23 cellular contexts compared by ENCODE assay signal in the genomic region with DNA sequence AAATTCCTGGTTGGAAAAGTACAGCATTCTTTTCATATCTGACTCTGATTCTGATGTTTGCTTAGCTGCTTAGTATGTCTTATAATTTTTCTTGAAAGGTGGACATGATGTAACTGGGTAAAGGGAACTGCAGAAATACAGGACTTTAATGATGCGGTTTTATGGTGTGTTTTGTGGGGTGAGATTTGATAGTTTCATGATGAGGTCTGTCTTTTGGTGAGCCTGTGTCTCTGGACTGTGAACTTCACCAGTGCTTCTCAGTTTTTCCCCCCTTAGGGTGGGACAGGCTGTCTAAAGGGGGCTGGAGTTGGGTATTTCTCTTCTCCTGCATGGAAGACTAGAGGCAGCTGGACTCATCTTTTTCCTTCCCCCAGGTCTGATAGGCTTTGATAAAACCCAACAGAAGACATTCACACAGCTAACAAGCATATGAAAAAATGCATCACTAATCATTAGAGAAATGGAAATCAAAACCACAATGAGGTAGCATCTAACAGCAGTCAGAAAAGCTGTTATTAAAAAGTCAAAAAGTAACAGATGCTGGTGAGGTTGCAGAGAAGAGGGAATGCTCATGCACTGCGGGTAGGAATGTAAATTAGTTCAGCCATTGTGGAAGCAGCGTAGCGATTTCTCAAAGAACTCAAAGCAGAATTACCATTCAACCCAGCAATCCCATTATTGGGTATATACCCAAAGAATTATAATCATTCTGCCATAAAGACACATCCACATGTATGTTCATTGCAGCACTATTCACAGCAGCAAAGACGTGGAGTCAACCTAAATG.
DNase-seq lines count a peak whose midpoint lies in the region; ATAC-seq, FAIRE-seq and TF ChIP-seq lines count a peak whose summit lies in the region.
"Had no signal": no experiment of that assay in that cellular context is flagged by ENCODE, and none has a peak within 500 bp of the region (broad histone marks: within the 10 kb centered on the region; RNA-seq: fewer than 3 reads in every experiment).

No MANE protein-coding gene starts in this region.

- DNase-seq in A549 (ENCODE audit: low read depth in 1 of 2, low spot score in 1 of 2): no peak
- peak; percentile 64 for DNase-seq in EH (ENCODE audit: low read depth)
- peak; percentile 17 for DNase-seq in fibroblast of villous mesenchyme (ENCODE audit: low read depth)
- DNase-seq in stimulated activated CD4-positive, alpha-beta T cell treated with anti-CD3 and anti-CD28 coated beads, Interleukin-4, amount 100 ng/mL, for 24 hours: no peak
- DNase-seq in NK-92 (lab: John Stamatoyannopoulos, UW; ENCODE audit: unreplicated experiment): no peak
- no peak for DNase-seq in SIG-M5 (lab: John Stamatoyannopoulos, UW)
- DNase-seq: activated CD4-positive, alpha-beta T cell treated with anti-CD3 and anti-CD28 coated beads, Interleukin-2, amount 10 ng/mL, durations not matched to agents 24 days and 14 days; activated naive CD8-positive, alpha-beta T cell treated with anti-CD3 and anti-CD28 coated beads, Interleukin-2, amount 10 ng/mL, durations not matched to agents 7 days and 5 days; foreskin keratinocyte; Karpas-422; left colon; midbrain; NCI-H2107; NCI-H526; nucleus accumbens; PC-9; sigmoid colon; stimulated activated CD4-positive, alpha-beta T cell treated with anti-CD3 and anti-CD28 coated beads, Interleukin-1b, Interleukin-23, amount 100 ng/mL, for 48 hours had no signal

- no peak overlapping the region for H3K4me3 ChIP-seq in A549
- H3K4me3 ChIP-seq in fibroblast of villous mesenchyme (ENCODE audit: low read depth, low read length): no peak overlapping the region
- H3K4me3 ChIP-seq: cardiac muscle cell, PC-9, sigmoid colon, SK-N-MC had no signal

- peaks cover 25% of the 10 kb centered on the region for H3K36me3 Mint-ChIP-seq in activated T-helper 17 cell treated with anti-CD3 and anti-CD28 coated beads, Interleukin-2, amount 50 U/mL, for 72 hours (ENCODE audit: low read depth)

- no peak for TF ChIP-seq EP300 in A549 (IDR thresholded peaks at IDR 0.05)

- POLR2A ChIA-PET in A549 (lab: Yijun Ruan, JAX): interaction anchor here (0.7 kb wide), 1 partner anchor 465 kb away, joined by 4 read pairs; no protein-coding TSS in a partner anchor

- no peak overlapping the region for H3K4me3 Mint-ChIP-seq in activated T-helper 17 cell treated with anti-CD3 and anti-CD28 coated beads, Interleukin-2, amount 50 U/mL, for 72 hours
- H3K4me3 Mint-ChIP-seq: activated CD4-positive, alpha-beta T cell treated with anti-CD3 and anti-CD28 coated beads, Interleukin-2, amount 10 ng/mL, durations not matched to agents 24 days and 14 days; activated naive CD8-positive, alpha-beta T cell treated with anti-CD3 and anti-CD28 coated beads, Interleukin-2, amount 10 ng/mL, durations not matched to agents 7 days and 5 days had no signal

- H3K27ac Mint-ChIP-seq in activated T-helper 17 cell treated with anti-CD3 and anti-CD28 coated beads, Interleukin-2, amount 50 U/mL, for 72 hours: peak overlapping the region; percentile 46
- H3K27ac Mint-ChIP-seq: activated CD4-positive, alpha-beta T cell treated with anti-CD3 and anti-CD28 coated beads, Interleukin-2, amount 10 ng/mL, durations not matched to agents 24 days and 14 days; activated naive CD8-positive, alpha-beta T cell treated with anti-CD3 and anti-CD28 coated beads, Interleukin-2, amount 10 ng/mL, durations not matched to agents 7 days and 5 days had no signal

- peaks cover 64% of the 10 kb centered on the region for H3K4me1 Mint-ChIP-seq in activated T-helper 17 cell treated with anti-CD3 and anti-CD28 coated beads, Interleukin-2, amount 50 U/mL, for 72 hours

- WGBS in A549 (ENCODE audit: missing lambda C conversion rate): 91% methylated on average over 5 of the region's 5 CpGs

- peaks cover 3% of the 10 kb centered on the region for H3K9me3 Mint-ChIP-seq in activated T-helper 17 cell treated with anti-CD3 and anti-CD28 coated beads, Interleukin-2, amount 50 U/mL, for 72 hours

- no peak for FAIRE-seq in A549 (lab: Jason Lieb, UNC)
- FAIRE-seq: urothelium cell line had no signal

- peak overlapping the region in 1 of 2 experiments; percentile 65; a peak in 2 of 6 replicates for H3K27ac ChIP-seq in A549
- H3K27ac ChIP-seq: cardiac muscle cell, foreskin keratinocyte, sigmoid colon had no signal

- no peaks in the 10 kb centered on the region for H3K27me3 Mint-ChIP-seq in activated T-helper 17 cell treated with anti-CD3 and anti-CD28 coated beads, Interleukin-2, amount 50 U/mL, for 72 hours
- H3K27me3 Mint-ChIP-seq: activated CD4-positive, alpha-beta T cell treated with anti-CD3 and anti-CD28 coated beads, Interleukin-2, amount 10 ng/mL, durations not matched to agents 24 days and 14 days; activated naive CD8-positive, alpha-beta T cell treated with anti-CD3 and anti-CD28 coated beads, Interleukin-2, amount 10 ng/mL, durations not matched to agents 7 days and 5 days had no signal

- H3K9me3 ChIP-seq in A549: peaks cover 2% of the 10 kb centered on the region; the same call in 1 of the 3 replicates

- H3K4me2 ChIP-seq in A549: peak overlapping the region; percentile 46
- H3K4me2 ChIP-seq: PC-9 had no signal

- no peak for TF ChIP-seq RAD21 in A549 (conservative IDR thresholded peaks at IDR 0.05 in 1 of 2, IDR thresholded peaks at IDR 0.05 in 1 of 2)

- TF ChIP-seq POLR2A in A549 (IDR thresholded peaks at IDR 0.05; ENCODE audit: low read length): no peak

- no peak; a peak in 1 of 6 replicates for ATAC-seq in A549
- ATAC-seq in activated T-helper 17 cell treated with anti-CD3 and anti-CD28 coated beads, Interleukin-2, amount 50 U/mL, for 72 hours (replicated peaks): no peak
- no peak for ATAC-seq in HG03095 (IDR thresholded peaks at IDR 0.05; ENCODE audit: unreplicated experiment)
- ATAC-seq: foreskin keratinocyte, left colon had no signal

- CTCF ChIA-PET in A549 (lab: Yijun Ruan, JAX): interaction anchor here (0.7 to 1.3 kb wide), 2 partner anchors 9 to 149 kb away, joined by 3 read pairs; no protein-coding TSS in a partner anchor

- peaks cover 17% of the 10 kb centered on the region for H3K4me1 ChIP-seq in A549
- H3K4me1 ChIP-seq: foreskin keratinocyte had no signal

- TF ChIP-seq CTCF in A549 (IDR thresholded peaks at IDR 0.05) (no peak), fibroblast of villous mesenchyme (IDR thresholded peaks at IDR 0.05; ENCODE audit: insufficient read depth, low read depth, low read length) (no peak)

TF ChIP-seq in A549, 52 proteins besides CTCF, POLR2A, EP300 and RAD21:
- TF ChIP-seq, protein P1, sequence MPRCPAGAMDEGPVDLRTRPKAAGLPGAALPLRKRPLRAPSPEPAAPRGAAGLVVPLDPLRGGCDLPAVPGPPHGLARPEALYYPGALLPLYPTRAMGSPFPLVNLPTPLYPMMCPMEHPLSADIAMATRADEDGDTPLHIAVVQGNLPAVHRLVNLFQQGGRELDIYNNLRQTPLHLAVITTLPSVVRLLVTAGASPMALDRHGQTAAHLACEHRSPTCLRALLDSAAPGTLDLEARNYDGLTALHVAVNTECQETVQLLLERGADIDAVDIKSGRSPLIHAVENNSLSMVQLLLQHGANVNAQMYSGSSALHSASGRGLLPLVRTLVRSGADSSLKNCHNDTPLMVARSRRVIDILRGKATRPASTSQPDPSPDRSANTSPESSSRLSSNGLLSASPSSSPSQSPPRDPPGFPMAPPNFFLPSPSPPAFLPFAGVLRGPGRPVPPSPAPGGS (IDR thresholded peaks at IDR 0.05): no peak
- no peak for TF ChIP-seq POLR2AphosphoS2 (conservative IDR thresholded peaks at IDR 0.05; ENCODE audit: low read length)
- TF ChIP-seq, protein P2, sequence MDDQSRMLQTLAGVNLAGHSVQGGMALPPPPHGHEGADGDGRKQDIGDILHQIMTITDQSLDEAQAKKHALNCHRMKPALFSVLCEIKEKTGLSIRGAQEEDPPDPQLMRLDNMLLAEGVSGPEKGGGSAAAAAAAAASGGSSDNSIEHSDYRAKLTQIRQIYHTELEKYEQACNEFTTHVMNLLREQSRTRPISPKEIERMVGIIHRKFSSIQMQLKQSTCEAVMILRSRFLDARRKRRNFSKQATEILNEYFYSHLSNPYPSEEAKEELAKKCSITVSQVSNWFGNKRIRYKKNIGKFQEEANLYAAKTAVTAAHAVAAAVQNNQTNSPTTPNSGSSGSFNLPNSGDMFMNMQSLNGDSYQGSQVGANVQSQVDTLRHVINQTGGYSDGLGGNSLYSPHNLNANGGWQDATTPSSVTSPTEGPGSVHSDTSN (IDR thresholded peaks at IDR 0.05): no peak
- TF ChIP-seq JUNB (IDR thresholded peaks at IDR 0.05): no peak
- TF ChIP-seq CEBPB (IDR thresholded peaks at IDR 0.05): no peak
- TF ChIP-seq TP53 (CRISPR knock-in tag; IDR thresholded peaks at IDR 0.05): no peak
- TF ChIP-seq SREBF2 (IDR thresholded peaks at IDR 0.05): no peak
- TF ChIP-seq, protein P3, sequence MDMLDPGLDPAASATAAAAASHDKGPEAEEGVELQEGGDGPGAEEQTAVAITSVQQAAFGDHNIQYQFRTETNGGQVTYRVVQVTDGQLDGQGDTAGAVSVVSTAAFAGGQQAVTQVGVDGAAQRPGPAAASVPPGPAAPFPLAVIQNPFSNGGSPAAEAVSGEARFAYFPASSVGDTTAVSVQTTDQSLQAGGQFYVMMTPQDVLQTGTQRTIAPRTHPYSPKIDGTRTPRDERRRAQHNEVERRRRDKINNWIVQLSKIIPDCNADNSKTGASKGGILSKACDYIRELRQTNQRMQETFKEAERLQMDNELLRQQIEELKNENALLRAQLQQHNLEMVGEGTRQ (IDR thresholded peaks at IDR 0.05): no peak
- TF ChIP-seq, protein P4, sequence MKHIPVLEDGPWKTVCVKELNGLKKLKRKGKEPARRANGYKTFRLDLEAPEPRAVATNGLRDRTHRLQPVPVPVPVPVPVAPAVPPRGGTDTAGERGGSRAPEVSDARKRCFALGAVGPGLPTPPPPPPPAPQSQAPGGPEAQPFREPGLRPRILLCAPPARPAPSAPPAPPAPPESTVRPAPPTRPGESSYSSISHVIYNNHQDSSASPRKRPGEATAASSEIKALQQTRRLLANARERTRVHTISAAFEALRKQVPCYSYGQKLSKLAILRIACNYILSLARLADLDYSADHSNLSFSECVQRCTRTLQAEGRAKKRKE (CRISPR knock-in tag; IDR thresholded peaks at IDR 0.05; ENCODE audit: low read depth): no peak
- TF ChIP-seq GATA3 (IDR thresholded peaks at IDR 0.05; ENCODE audit: borderline replicate concordance): no peak
- no peak for TF ChIP-seq CBX2 (IDR thresholded peaks at IDR 0.05; ENCODE audit: borderline replicate concordance, low read depth)
- TF ChIP-seq PHF8 (IDR thresholded peaks at IDR 0.05; ENCODE audit: borderline replicate concordance, low read depth): no peak
TF ChIP-seq in A549: peak in this region for 0.

Comparison
In these comparisons a context has a peak if more than half of its experiments do, and no peak if none do; other contexts are left out.
1. DNase-seq: peak in EH (single experiment) and fibroblast of villous mesenchyme (single experiment); none in A549 (0 of 2), stimulated activated CD4-positive, alpha-beta T cell treated with anti-CD3 and anti-CD28 coated beads, Interleukin-4, amount 100 ng/mL, for 24 hours (single experiment), NK-92 (single experiment) and SIG-M5 (single experiment).